In the genomic region with DNA sequence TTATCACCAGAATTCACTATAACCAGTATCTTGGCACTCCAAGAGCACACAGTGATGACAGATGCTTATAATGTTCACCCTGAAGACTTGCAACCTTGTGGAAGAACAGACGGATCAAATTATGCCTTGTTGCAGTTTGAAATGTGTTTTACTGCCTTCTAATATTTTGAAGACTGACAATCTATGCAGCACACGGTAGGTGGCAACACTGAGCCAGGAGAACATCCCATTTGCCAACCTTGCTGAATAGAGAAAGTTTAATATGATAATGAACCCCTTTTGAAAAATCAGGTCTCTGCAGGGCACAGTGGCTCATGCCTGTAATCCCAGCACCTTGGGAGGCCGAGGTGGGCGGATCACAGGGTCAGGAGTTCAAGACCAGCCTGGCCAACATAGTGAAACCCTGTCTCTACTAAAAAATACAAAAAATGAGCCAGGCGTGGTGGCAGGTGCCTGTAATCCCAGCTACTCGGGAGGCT, we compare ENCODE assay signal across 1 cellular context.
TF ChIP-seq lines count a peak whose summit lies in the region.

No MANE protein-coding gene starts in this region.

TF ChIP-seq in HEK293, 187 proteins besides CTCF, POLR2A, EP300 and RAD21 (continued from another document):
- TF ChIP-seq, protein P1, sequence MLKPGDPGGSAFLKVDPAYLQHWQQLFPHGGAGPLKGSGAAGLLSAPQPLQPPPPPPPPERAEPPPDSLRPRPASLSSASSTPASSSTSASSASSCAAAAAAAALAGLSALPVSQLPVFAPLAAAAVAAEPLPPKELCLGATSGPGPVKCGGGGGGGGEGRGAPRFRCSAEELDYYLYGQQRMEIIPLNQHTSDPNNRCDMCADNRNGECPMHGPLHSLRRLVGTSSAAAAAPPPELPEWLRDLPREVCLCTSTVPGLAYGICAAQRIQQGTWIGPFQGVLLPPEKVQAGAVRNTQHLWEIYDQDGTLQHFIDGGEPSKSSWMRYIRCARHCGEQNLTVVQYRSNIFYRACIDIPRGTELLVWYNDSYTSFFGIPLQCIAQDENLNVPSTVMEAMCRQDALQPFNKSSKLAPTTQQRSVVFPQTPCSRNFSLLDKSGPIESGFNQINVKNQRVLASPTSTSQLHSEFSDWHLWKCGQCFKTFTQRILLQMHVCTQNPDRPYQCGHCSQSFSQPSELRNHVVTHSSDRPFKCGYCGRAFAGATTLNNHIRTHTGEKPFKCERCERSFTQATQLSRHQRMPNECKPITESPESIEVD (tag by site-specific recombination; IDR thresholded peaks at IDR 0.05) = peak; percentile 66
- TF ChIP-seq ZBTB20 (tag by site-specific recombination; IDR thresholded peaks at IDR 0.05) (peak; percentile 26; the same call in 1 of the 2 replicates), ZNF654 (tag by site-specific recombination; IDR thresholded peaks at IDR 0.05; ENCODE audit: low read depth) (peak; percentile 45), GLIS1 (tag by site-specific recombination; IDR thresholded peaks at IDR 0.05) (0 out of 2 replicates have a peak, but pooled peaks have one; percentile 25), SP7 (tag by site-specific recombination; IDR thresholded peaks at IDR 0.05) (peak; percentile 69)
